Comparison of ENCODE assay signal across 18 cellular contexts in genomic region chr11:77136074-77136473, GRCh38. TPM values are rescaled to one million over a fixed set of nuclear protein-coding genes. Genes with fewer than 3 reads are reported as not detected.
DNase-seq lines count a peak whose midpoint lies in the region; ATAC-seq, FAIRE-seq and TF ChIP-seq lines count a peak whose summit lies in the region.
"Had no signal": no experiment of that assay in that cellular context is flagged by ENCODE, and none has a peak within 500 bp of the region (broad histone marks: within the 10 kb centered on the region; RNA-seq: fewer than 3 reads in every experiment).

No MANE protein-coding gene starts in this region.

- no peak overlapping the region for H4K8ac ChIP-seq in mesenchymal stem cell (ENCODE audit: low read length)

- H3K79me2 ChIP-seq in GM12878 (ENCODE audit: control insufficient read depth, insufficient read depth, low read length) = no peaks in the 10 kb centered on the region

- TF ChIP-seq CTCF in GM12878 (IDR thresholded peaks at IDR 0.05 in 2 of 3, conservative IDR thresholded peaks at IDR 0.05 in 1 of 3; ENCODE audit: control insufficient read depth in 2 of 3, extremely low read depth in 1 of 3, insufficient read depth in 1 of 3, low read depth in 3 of 3, low read length in 3 of 3) (no peak), Calu3 (IDR thresholded peaks at IDR 0.05; ENCODE audit: unreplicated experiment) (no peak)

- POLR2A ChIA-PET in GM12878 (lab: Charles Lee) = no interaction called here

- no peak overlapping the region for H3K14ac ChIP-seq in mesenchymal stem cell (ENCODE audit: low read length in 2 of 2)

- CTCF ChIA-PET in GM12878 (lab: Yijun Ruan, JAX) (no interaction called here), Calu3 (lab: Charles Lee) (no interaction called here)

- H3K9ac ChIP-seq in GM12878 (ENCODE audit: control insufficient read depth, insufficient read depth, low read length) (no peak overlapping the region), mesenchymal stem cell (ENCODE audit: low read length) (no peak overlapping the region)

- H4K20me1 ChIP-seq in GM12878 (ENCODE audit: control insufficient read depth, insufficient read depth) = no peaks in the 10 kb centered on the region

- in situ Hi-C loops in GM12878 (cut with MboI) = no loop called here

- H2AK5ac ChIP-seq in mesenchymal stem cell (ENCODE audit: low read length, severe bottlenecking) = no peak overlapping the region

- no peaks in the 10 kb centered on the region for H3K36me3 Mint-ChIP-seq in Calu3 (ENCODE audit: insufficient read depth, unreplicated experiment)
- H3K36me3 Mint-ChIP-seq: mesothelial cell of epicardium had no signal

- H2BK12ac ChIP-seq in mesenchymal stem cell (ENCODE audit: low read length in 2 of 2) = no peak overlapping the region

- H3K27me3 Mint-ChIP-seq in Calu3 (ENCODE audit: unreplicated experiment) = peaks cover 9% of the 10 kb centered on the region

- H3K4me2 ChIP-seq in GM12878 (ENCODE audit: control insufficient read depth, insufficient read depth) (no peak overlapping the region), mesenchymal stem cell (ENCODE audit: low read length, poor library complexity, severe bottlenecking) (no peak overlapping the region)

- TF ChIP-seq POLR2A in GM12878 (IDR thresholded peaks at IDR 0.05; ENCODE audit: low read depth, low read length) = no peak

- no peak overlapping the region for H3K27ac Mint-ChIP-seq in Calu3 (ENCODE audit: unreplicated experiment)
- H3K27ac Mint-ChIP-seq: mesothelial cell of epicardium had no signal

- H3K4me3 Mint-ChIP-seq in Calu3 (ENCODE audit: low read depth, unreplicated experiment) = no peak overlapping the region
- H3K4me3 Mint-ChIP-seq: mesothelial cell of epicardium had no signal

- BruUV-seq in GM12878 (replicated peaks; lab: Mats Ljungman, UMichigan) = no TSS peak
- no TSS peak for BruUV-seq in Calu3 (replicated peaks; lab: Mats Ljungman, UMichigan)

- H3K4me3 ChIP-seq in GM12878 (no peak overlapping the region), mesenchymal stem cell (ENCODE audit: insufficient read depth in 1 of 2, low read depth in 1 of 2, low read length in 2 of 2) (no peak overlapping the region)
- H3K4me3 ChIP-seq: dorsolateral prefrontal cortex, tibial artery had no signal

- H3K18ac ChIP-seq in mesenchymal stem cell (ENCODE audit: low read depth in 1 of 2, low read length in 2 of 2) = no peak overlapping the region

- H2AFZ ChIP-seq in GM12878 (ENCODE audit: control insufficient read depth, low read depth, low read length) (no peak overlapping the region), mesenchymal stem cell (ENCODE audit: low read depth, low read length) (no peak overlapping the region)

- no peak overlapping the region for H3K4ac ChIP-seq in mesenchymal stem cell (ENCODE audit: low read depth in 1 of 2, low read length in 2 of 2)

- H4K91ac ChIP-seq in mesenchymal stem cell (ENCODE audit: low read length) = no peak overlapping the region

- intact Hi-C loops in GM12878 (cut with micrococcal nuclease; ENCODE audit: unreplicated experiment) (no loop called here), Calu3 (cut with micrococcal nuclease; ENCODE audit: unreplicated experiment) (no loop called here)

- no peak overlapping the region for H2BK15ac ChIP-seq in mesenchymal stem cell (ENCODE audit: low read depth, poor library complexity, severe bottlenecking)

- SMC1A ChIA-PET in GM12878 (lab: Charles Lee; ENCODE audit: uncharacterized antibody, unreplicated experiment) = no interaction called here

- WGBS in GM12878 (ENCODE audit: insufficient coverage, insufficient replicate concordance, low lambda C conversion rate, missing lambda C conversion rate) = 10% methylated on average over 8 of the region's 8 CpGs
- WGBS in mesenchymal stem cell = 28% methylated on average over 7 of the region's 8 CpGs

- no peaks in the 10 kb centered on the region for H3K79me1 ChIP-seq in mesenchymal stem cell (replicated peaks; ENCODE audit: low read length, poor library complexity, severe bottlenecking)

- H3K27ac ChIP-seq in GM12878 (ENCODE audit: control insufficient read depth, insufficient read depth) = no peak overlapping the region
- H3K27ac ChIP-seq in mesenchymal stem cell (ENCODE audit: low read length, poor library complexity, severe bottlenecking) = no peak overlapping the region
- H3K27ac ChIP-seq: dorsolateral prefrontal cortex, tibial artery had no signal

- RAD21 ChIA-PET in GM12878 (lab: Charles Lee; ENCODE audit: unreplicated experiment) = no interaction called here

- no peak for FAIRE-seq in GM12878 (lab: Jason Lieb, UNC)
- FAIRE-seq: islet of Langerhans had no signal

- H2BK5ac ChIP-seq in mesenchymal stem cell (ENCODE audit: low read depth, low read length, poor library complexity, severe bottlenecking) = no peak overlapping the region

- no peaks in the 10 kb centered on the region for H3K9me3 Mint-ChIP-seq in Calu3 (ENCODE audit: low read depth, unreplicated experiment)

- H2BK120ac ChIP-seq in mesenchymal stem cell (ENCODE audit: low read depth, low read length) = no peak overlapping the region

- H3K4me1 ChIP-seq in GM12878 (ENCODE audit: control insufficient read depth, insufficient read depth, low read length) (no peaks in the 10 kb centered on the region), mesenchymal stem cell (ENCODE audit: control insufficient read depth, insufficient read depth, low read depth, low read length) (peaks cover 8% of the 10 kb centered on the region)

- H3K23ac ChIP-seq in mesenchymal stem cell (ENCODE audit: low read length in 2 of 2) = no peak overlapping the region

- no peak for TF ChIP-seq EP300 in GM12878 (IDR thresholded peaks at IDR 0.05; ENCODE audit: borderline replicate concordance in 1 of 2, control insufficient read depth in 1 of 2, low read depth in 2 of 2, low read length in 2 of 2)

- peak; percentile 57 for ATAC-seq in GM12878

- H3K9me3 ChIP-seq in GM12878 (replicated peaks; ENCODE audit: control insufficient read depth, insufficient read depth, low read length) (no peaks in the 10 kb centered on the region), mesenchymal stem cell (ENCODE audit: control insufficient read depth, low read length) (no peaks in the 10 kb centered on the region)
- H3K9me3 ChIP-seq: tibial artery had no signal

- H3K4me1 Mint-ChIP-seq in Calu3 (ENCODE audit: low read depth, unreplicated experiment) = peaks cover 13% of the 10 kb centered on the region

- no peaks in the 10 kb centered on the region; a peak in 2 of 4 replicates for H3K27me3 ChIP-seq in GM12878 (replicated peaks in 1 of 2; ENCODE audit: control insufficient read depth in 2 of 2, insufficient read depth in 2 of 2, low read length in 1 of 2)
- H3K27me3 ChIP-seq in mesenchymal stem cell (ENCODE audit: control insufficient read depth in 1 of 2, insufficient read depth in 1 of 2, low read length in 2 of 2) = peaks cover 0 to 3% of the 10 kb centered on the region in 2 experiments

- H3K36me3 ChIP-seq in GM12878 (ENCODE audit: control insufficient read depth in 2 of 2, insufficient read depth in 2 of 2, low read length in 1 of 2) (no peaks in the 10 kb centered on the region), mesenchymal stem cell (ENCODE audit: control insufficient read depth in 1 of 2, insufficient read depth in 2 of 2, low read depth in 1 of 2, low read length in 2 of 2) (no peaks in the 10 kb centered on the region)
- H3K36me3 ChIP-seq: tibial artery had no signal

- peak; percentile 34 for DNase-seq in activated CD4-positive, alpha-beta T cell treated with anti-CD3 and anti-CD28 coated beads for 48 hours
- DNase-seq in activated CD4-positive, alpha-beta T cell treated with anti-CD3 and anti-CD28 coated beads for 4 hours = no peak
- peak; percentile 62 for DNase-seq in M059J (ENCODE audit: low read depth)
- DNase-seq in GM12878 (ENCODE audit: low read depth, low spot score) = no peak
- peak; percentile 54 for DNase-seq in mesenchymal stem cell
- no peak for DNase-seq in NCI-H2196 (lab: John Stamatoyannopoulos, UW; ENCODE audit: unreplicated experiment)
- no peak for DNase-seq in nucleus accumbens (lab: John Stamatoyannopoulos, UW)
- no peak for DNase-seq in Calu3
- DNase-seq: dorsolateral prefrontal cortex, NCI-H1417, NCI-H524 treated with DMSO at 0.1 percent for 48 hours, SHP77 treated with DMSO at 0.1 percent for 48 hours, tibial artery had no signal

- no peak for TF ChIP-seq RAD21 in GM12878 (IDR thresholded peaks at IDR 0.05; ENCODE audit: insufficient read depth, low read depth, low read length)

RNA-seq across cellular contexts. Expression of gene MYO7A, which starts 8.0 kb away (rescaled TPM):
- total RNA-seq in M059J (2014; rRNA removed; shearing (Covaris generic)) = not detected in 2 replicates
- 0.13 TPM in 1 of 2 replicates, not detected in the other for total RNA-seq in GM12878 (2013; cell fraction: nucleolus; rRNA removed)
- total RNA-seq in GM12878 (2014; rRNA removed) = not detected in 2 replicates
- total RNA-seq in GM12878 (2014; rRNA removed; fragmentation: Illumina TruSeq; extraction: Trizol) = not detected in 2 replicates
- 0.21 and 0.24 TPM in 2 replicates for total RNA-seq in GM12878 (2021)
- polyA plus RNA-seq in GM12878 (2011; ENCODE audit: low read depth) = not detected
- 0.04 TPM in 1 of 2 replicates, not detected in the other for polyA plus RNA-seq in GM12878 (2011; rRNA removed)
- 0.02 TPM in 1 of 2 replicates, not detected in the other for polyA plus RNA-seq in GM12878 (2011; cell fraction: cytosol; rRNA removed)
- 0.06 and 0.07 TPM in 2 replicates for polyA plus RNA-seq in GM12878 (2011; cell fraction: nucleus; rRNA removed)
- polyA plus RNA-seq in GM12878 (2012) = 0.03 TPM in 1 of 2 replicates, not detected in the other
- polyA plus RNA-seq in GM12878 (2014; fragmentation: Illumina TruSeq; extraction: Trizol) = 0.01 TPM in 1 of 2 replicates, not detected in the other
- polyA plus RNA-seq in GM12878 (2014; fragmentation: Nextera tagmentation; extraction: Ambion mirVana) = not detected
- polyA plus RNA-seq in GM12878 (2014; rRNA removed) = 0.04 TPM in 1 of 2 replicates, not detected in the other
- polyA plus RNA-seq in GM12878 (2016; fragmentation: Nextera tagmentation; extraction: Ambion mirVana) = not detected
- not detected in 2 replicates for polyA minus RNA-seq in GM12878 (2011; rRNA and poly(A)+ RNA removed)
- not detected in 2 replicates for polyA minus RNA-seq in GM12878 (2011; cell fraction: cytosol; rRNA and poly(A)+ RNA removed)
- polyA minus RNA-seq in GM12878 (2011; cell fraction: nucleus; rRNA and poly(A)+ RNA removed) = 0.10 TPM in 1 of 2 replicates, not detected in the other
- polyA plus RNA-seq in mesenchymal stem cell (2013, experiment 1 of 2) = 0.04 TPM
- polyA plus RNA-seq in mesenchymal stem cell (2013, experiment 2 of 2) = 0.03 TPM
- 3.7 and 5.2 TPM in 2 replicates for total RNA-seq in Calu3 (2022)
- total RNA-seq: A673 had no signal

RNA-seq across cellular contexts. Expression of gene OMP, which starts 33.4 kb away (rescaled TPM):
- total RNA-seq in M059J (2014; rRNA removed; shearing (Covaris generic)) = not detected in 2 replicates
- total RNA-seq in GM12878 (2013; cell fraction: nucleolus; rRNA removed) = not detected in 2 replicates
- total RNA-seq in GM12878 (2014; rRNA removed) = not detected in 2 replicates
- total RNA-seq in GM12878 (2014; rRNA removed; fragmentation: Illumina TruSeq; extraction: Trizol) = not detected in 2 replicates
- not detected in 2 replicates for total RNA-seq in GM12878 (2021)
- not detected for polyA plus RNA-seq in GM12878 (2011; ENCODE audit: low read depth)
- polyA plus RNA-seq in GM12878 (2011; rRNA removed) = not detected in 2 replicates
- polyA plus RNA-seq in GM12878 (2011; cell fraction: cytosol; rRNA removed) = not detected in 2 replicates
- 0.34 TPM in 1 of 2 replicates, not detected in the other for polyA plus RNA-seq in GM12878 (2011; cell fraction: nucleus; rRNA removed)
- polyA plus RNA-seq in GM12878 (2012) = not detected in 2 replicates
- not detected in 2 replicates for polyA plus RNA-seq in GM12878 (2014; fragmentation: Illumina TruSeq; extraction: Trizol)
- not detected for polyA plus RNA-seq in GM12878 (2014; fragmentation: Nextera tagmentation; extraction: Ambion mirVana)
- not detected in 2 replicates for polyA plus RNA-seq in GM12878 (2014; rRNA removed)
- polyA plus RNA-seq in GM12878 (2016; fragmentation: Nextera tagmentation; extraction: Ambion mirVana) = not detected
- not detected in 2 replicates for polyA minus RNA-seq in GM12878 (2011; rRNA and poly(A)+ RNA removed)
- not detected in 2 replicates for polyA minus RNA-seq in GM12878 (2011; cell fraction: cytosol; rRNA and poly(A)+ RNA removed)
- polyA minus RNA-seq in GM12878 (2011; cell fraction: nucleus; rRNA and poly(A)+ RNA removed) = not detected in 2 replicates
- 0.19 TPM for polyA plus RNA-seq in mesenchymal stem cell (2013, experiment 1 of 2)
- not detected for polyA plus RNA-seq in mesenchymal stem cell (2013, experiment 2 of 2)
- total RNA-seq in Calu3 (2022) = 1.1 and 2.6 TPM in 2 replicates
- total RNA-seq: A673, omental fat pad had no signal
- polyA plus RNA-seq: adipose tissue had no signal

Comparison
In these comparisons a context has a peak if more than half of its experiments do, and no peak if none do; other contexts are left out.
1. DNase-seq: peak in activated CD4-positive, alpha-beta T cell treated with anti-CD3 and anti-CD28 coated beads for 48 hours (single experiment), M059J (single experiment) and mesenchymal stem cell (single experiment); none in activated CD4-positive, alpha-beta T cell treated with anti-CD3 and anti-CD28 coated beads for 4 hours (0 of 2), GM12878 (single experiment), NCI-H2196 (single experiment), nucleus accumbens (0 of 56) and Calu3 (single experiment).